In the genomic region with DNA sequence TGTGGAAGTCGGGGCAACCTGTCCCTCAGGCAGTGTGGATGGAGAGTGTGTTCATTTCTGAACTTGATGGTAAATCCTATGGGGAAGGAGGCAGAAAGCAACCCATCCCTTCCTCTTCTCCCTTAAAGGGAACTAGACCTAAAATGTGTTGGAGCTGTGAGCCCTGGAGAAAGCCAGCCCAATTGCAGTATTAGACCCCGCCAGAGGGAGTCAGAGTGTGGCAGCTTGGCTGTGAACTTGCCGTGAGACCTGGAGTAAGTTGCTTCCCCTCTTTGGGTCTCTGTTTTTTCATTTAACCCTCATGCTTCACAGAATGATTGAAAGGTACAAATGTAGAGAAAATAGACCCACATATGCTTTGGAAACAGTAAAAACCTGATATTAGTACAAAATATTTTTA, we compare ENCODE assay signal across 19 cellular contexts.
A peak's percentile ranks its signal among the peaks of the same experiment; 100 is the strongest.
DNase-seq lines count a peak whose midpoint lies in the region; FAIRE-seq and TF ChIP-seq lines count a peak whose summit lies in the region.
"Had no signal": no experiment of that assay in that cellular context is flagged by ENCODE, and none has a peak within 500 bp of the region (broad histone marks: within the 10 kb centered on the region; RNA-seq: fewer than 3 reads in every experiment).

No MANE protein-coding gene starts in this region.

- H4K8ac ChIP-seq in H1 (ENCODE audit: extremely low read depth, insufficient read depth, low read length): no peak overlapping the region

- no peak overlapping the region for H2BK15ac ChIP-seq in H1 (ENCODE audit: low read length)

- H3K27me3 ChIP-seq in H1 (replicated peaks in 1 of 4; ENCODE audit: control insufficient read depth in 3 of 4, extremely low read depth in 1 of 4, insufficient read depth in 3 of 4, low read length in 3 of 4): no peaks in the 10 kb centered on the region
- no peaks in the 10 kb centered on the region for H3K27me3 ChIP-seq in effector memory CD4-positive, alpha-beta T cell (replicated peaks; ENCODE audit: control insufficient read depth, insufficient read depth, low read length, poor library complexity, severe bottlenecking)
- H3K27me3 ChIP-seq: body of pancreas had no signal

- H3K9me3 Mint-ChIP-seq in activated T-cell treated with anti-CD3 and anti-CD28 coated beads, Interleukin-2, amount 50 U/mL, for 24 hours: no peaks in the 10 kb centered on the region
- H3K9me3 Mint-ChIP-seq: activated CD4-positive, alpha-beta memory T cell treated with anti-CD3 and anti-CD28 coated beads for 36 hours had no signal

- no peak overlapping the region for H4K91ac ChIP-seq in H1 (replicated peaks; ENCODE audit: insufficient read length, low read length)

- no peak overlapping the region for H3K23ac ChIP-seq in H1 (ENCODE audit: insufficient read length)

- H3K27me3 Mint-ChIP-seq in activated T-cell treated with anti-CD3 and anti-CD28 coated beads, Interleukin-2, amount 50 U/mL, for 24 hours: peaks cover 57% of the 10 kb centered on the region

- H2BK120ac ChIP-seq in H1 (replicated peaks; ENCODE audit: low read depth, low read length): no peak overlapping the region

- H3K36me3 Mint-ChIP-seq in activated T-cell treated with anti-CD3 and anti-CD28 coated beads, Interleukin-2, amount 50 U/mL, for 24 hours (ENCODE audit: low read depth): no peaks in the 10 kb centered on the region
- H3K36me3 Mint-ChIP-seq: activated CD4-positive, alpha-beta memory T cell treated with anti-CD3 and anti-CD28 coated beads for 36 hours had no signal

- peak; percentile 35 to 55 (median 45) for TF ChIP-seq CTCF in H1 (IDR thresholded peaks at IDR 0.05; ENCODE audit: control extremely low read depth in 1 of 3, insufficient read depth in 1 of 3, low read depth in 1 of 3, low read length in 3 of 3)
- peak; percentile 32 for TF ChIP-seq CTCF in retinal pigment epithelial cell (conservative IDR thresholded peaks at IDR 0.05; ENCODE audit: low read depth, low read length)

- no peaks in the 10 kb centered on the region for H3K9me3 ChIP-seq in H1 (ENCODE audit: insufficient read depth in 2 of 2, low read depth in 1 of 2, low read length in 1 of 2)
- no peaks in the 10 kb centered on the region for H3K9me3 ChIP-seq in effector memory CD4-positive, alpha-beta T cell (ENCODE audit: control insufficient read depth, low read length)
- H3K9me3 ChIP-seq: body of pancreas had no signal

- no peak overlapping the region for H3K14ac ChIP-seq in H1 (ENCODE audit: insufficient read length)

- no peak overlapping the region for H3K18ac ChIP-seq in H1 (ENCODE audit: extremely low read depth, low read length)

- DNase-seq in NOMO-1 (lab: John Stamatoyannopoulos, UW; ENCODE audit: unreplicated experiment in 2 of 2): peak; percentile 11 to 18
- no peak for DNase-seq in NOMO-1 treated with DMSO at 0.1 percent for 48 hours (lab: John Stamatoyannopoulos, UW; ENCODE audit: unreplicated experiment)
- peak; percentile 4 for DNase-seq in NAMALWA (ENCODE audit: low spot score)
- DNase-seq in H1 (ENCODE audit: low read depth in 1 of 2, low spot score in 2 of 2): peak in 1 of 2 experiments; percentile 47
- DNase-seq in retinal pigment epithelial cell (ENCODE audit: low read depth): no peak
- DNase-seq in effector memory CD4-positive, alpha-beta T cell: no peak
- DNase-seq in stimulated activated CD4-positive, alpha-beta T cell treated with anti-CD3 and anti-CD28 coated beads, Interleukin-4, amount 100 ng/mL, for 1 hour: no peak
- DNase-seq in activated T-cell treated with anti-CD3 and anti-CD28 coated beads, Interleukin-2, amount 50 U/mL, for 24 hours: no peak
- DNase-seq: activated CD4-positive, alpha-beta memory T cell treated with anti-CD3 and anti-CD28 coated beads for 36 hours; activated gamma-delta T cell; body of pancreas; dorsolateral prefrontal cortex; midbrain; NCI-H146; NCI-H524 treated with DMSO at 0.1 percent for 48 hours; occipital lobe; Right ventricle myocardium superior had no signal

- H3K9ac ChIP-seq in H1 (replicated peaks in 1 of 4; ENCODE audit: extremely low read depth in 1 of 4, low read depth in 3 of 4, low read length in 3 of 4): no peak overlapping the region

- no peak overlapping the region for H2AK5ac ChIP-seq in H1 (ENCODE audit: low read depth, low read length)

- CTCF ChIA-PET in H1 (lab: Charles Lee; ENCODE audit: partially characterized antibody): interaction anchor here (0.9 to 2.7 kb wide), 12 partner anchors 8 to 134 kb away, joined by 3 to 10 read pairs (median 4); no protein-coding TSS in a partner anchor

- no peak overlapping the region for H2BK20ac ChIP-seq in H1 (ENCODE audit: low read length)

- no peaks in the 10 kb centered on the region for H3K23me2 ChIP-seq in H1 (ENCODE audit: low read depth, low read length)

- H3K4me1 Mint-ChIP-seq in activated T-cell treated with anti-CD3 and anti-CD28 coated beads, Interleukin-2, amount 50 U/mL, for 24 hours (ENCODE audit: low read depth): no peaks in the 10 kb centered on the region

- H3K4me3 ChIP-seq in H1 (ENCODE audit: extremely low read depth in 1 of 4, insufficient read depth in 2 of 4, low read depth in 3 of 4, low read length in 4 of 4) (no peak overlapping the region), retinal pigment epithelial cell (ENCODE audit: low read length) (no peak overlapping the region)
- H3K4me3 ChIP-seq in effector memory CD4-positive, alpha-beta T cell (ENCODE audit: insufficient read depth, low read depth, low read length, poor library complexity, severe bottlenecking): no peak overlapping the region
- H3K4me3 ChIP-seq: body of pancreas, dorsolateral prefrontal cortex, smooth muscle cell had no signal

- no peak overlapping the region for H3K56ac ChIP-seq in H1 (replicated peaks; ENCODE audit: insufficient read length, low read depth, low read length)

- no peak overlapping the region for H4K5ac ChIP-seq in H1 (ENCODE audit: insufficient read length, low read depth, low read length)

- POLR2A ChIA-PET in H1 (lab: Charles Lee; ENCODE audit: partially characterized antibody): no interaction called here

- peak; percentile 36 to 54 for TF ChIP-seq RAD21 in H1 (IDR thresholded peaks at IDR 0.05 in 1 of 2, conservative IDR thresholded peaks at IDR 0.05 in 1 of 2; ENCODE audit: low read depth in 2 of 2, low read length in 2 of 2)

- H3K27ac Mint-ChIP-seq in activated T-cell treated with anti-CD3 and anti-CD28 coated beads, Interleukin-2, amount 50 U/mL, for 24 hours: no peak overlapping the region
- H3K27ac Mint-ChIP-seq: activated CD4-positive, alpha-beta memory T cell treated with anti-CD3 and anti-CD28 coated beads for 36 hours had no signal

- no peak overlapping the region for H2BK12ac ChIP-seq in H1 (ENCODE audit: low read depth, low read length)

- H3K36me3 ChIP-seq in H1 (ENCODE audit: control insufficient read depth in 2 of 4, insufficient read depth in 4 of 4, low read length in 3 of 4): no peaks in the 10 kb centered on the region
- no peaks in the 10 kb centered on the region for H3K36me3 ChIP-seq in effector memory CD4-positive, alpha-beta T cell (ENCODE audit: control insufficient read depth, insufficient read depth, low read length)

- no peak overlapping the region for H3K4me2 ChIP-seq in H1 (ENCODE audit: insufficient read depth in 1 of 2, low read depth in 2 of 2, low read length in 2 of 2)
- H3K4me2 ChIP-seq: smooth muscle cell had no signal

- TF ChIP-seq POLR2A in H1 (IDR thresholded peaks at IDR 0.05; ENCODE audit: control extremely low read depth in 1 of 2, low read depth in 2 of 2, low read length in 2 of 2): no peak

- peaks cover 0 to 2% (median 0%) of the 10 kb centered on the region in 4 experiments; a peak in 1 of 7 replicates for H3K4me1 ChIP-seq in H1 (replicated peaks in 1 of 4; ENCODE audit: control insufficient read depth in 3 of 4, insufficient read depth in 4 of 4, low read length in 3 of 4)
- H3K4me1 ChIP-seq in effector memory CD4-positive, alpha-beta T cell (ENCODE audit: control insufficient read depth, insufficient read depth, low read length, poor library complexity, severe bottlenecking): no peaks in the 10 kb centered on the region

- no peaks in the 10 kb centered on the region for H4K20me1 ChIP-seq in H1 (replicated peaks in 1 of 2; ENCODE audit: control insufficient read depth in 1 of 2, insufficient read depth in 2 of 2, low read length in 2 of 2)

- no peaks in the 10 kb centered on the region for H3K79me1 ChIP-seq in H1 (ENCODE audit: low read depth, low read length)

- no peak overlapping the region for H3K27ac ChIP-seq in H1 (ENCODE audit: low read depth, low read length)
- H3K27ac ChIP-seq in effector memory CD4-positive, alpha-beta T cell (ENCODE audit: insufficient read depth, low read length, poor library complexity, severe bottlenecking): no peak overlapping the region
- H3K27ac ChIP-seq: body of pancreas, dorsolateral prefrontal cortex had no signal

- H2AFZ ChIP-seq in H1 (ENCODE audit: low read length): no peak overlapping the region

- no peak overlapping the region for H3K4ac ChIP-seq in H1 (replicated peaks; ENCODE audit: insufficient read length, low read depth, low read length)

- 50% methylated on average over 2 of the region's 3 CpGs; no CpG with 5 or more reads in 1 of the 2 experiments for WGBS in H1 (ENCODE audit: extremely low coverage in 1 of 2, insufficient coverage in 1 of 2, insufficient read length in 1 of 2, insufficient replicate concordance in 2 of 2, low coverage in 1 of 2, low lambda C conversion rate in 2 of 2, missing lambda C conversion rate in 1 of 2), 2 experiments

- H2BK5ac ChIP-seq in H1 (ENCODE audit: low read depth, low read length): no peak overlapping the region

- peak; percentile 88 for FAIRE-seq in H1 (lab: Jason Lieb, UNC)
- FAIRE-seq: A204.1 had no signal

- no peak for TF ChIP-seq EP300 in H1 (IDR thresholded peaks at IDR 0.05; ENCODE audit: borderline replicate concordance in 1 of 2, low read depth in 2 of 2, low read length in 2 of 2)

- no peaks in the 10 kb centered on the region for H3K79me2 ChIP-seq in H1 (ENCODE audit: control insufficient read depth in 1 of 2, insufficient read depth in 2 of 2, low read length in 2 of 2)

- no peak overlapping the region for H3K4me3 Mint-ChIP-seq in activated T-cell treated with anti-CD3 and anti-CD28 coated beads, Interleukin-2, amount 50 U/mL, for 24 hours
- H3K4me3 Mint-ChIP-seq: activated CD4-positive, alpha-beta memory T cell treated with anti-CD3 and anti-CD28 coated beads for 36 hours had no signal

TF ChIP-seq in H1, 55 proteins besides CTCF, POLR2A, EP300 and RAD21:
- TF ChIP-seq JUN (IDR thresholded peaks at IDR 0.05; ENCODE audit: low read depth, low read length): no peak

Comparison
In these comparisons a context has a peak if more than half of its experiments do, and no peak if none do; other contexts are left out.
1. DNase-seq: peak in NOMO-1 (2 of 2) and NAMALWA (single experiment); none in NOMO-1 treated with DMSO at 0.1 percent for 48 hours (single experiment), retinal pigment epithelial cell (single experiment), effector memory CD4-positive, alpha-beta T cell (0 of 3), stimulated activated CD4-positive, alpha-beta T cell treated with anti-CD3 and anti-CD28 coated beads, Interleukin-4, amount 100 ng/mL, for 1 hour (single experiment) and activated T-cell treated with anti-CD3 and anti-CD28 coated beads, Interleukin-2, amount 50 U/mL, for 24 hours (single experiment).